In genomic region chr2:26324479-26324878, GRCh38 we compare ENCODE assay signal across 2 cellular contexts. TPM values are rescaled to one million over a fixed set of nuclear protein-coding genes. Genes with fewer than 3 reads are reported as not detected.
"Had no signal": no experiment of that assay in that cellular context is flagged by ENCODE, and none has a peak within 500 bp of the region (broad histone marks: within the 10 kb centered on the region; RNA-seq: fewer than 3 reads in every experiment).

No MANE protein-coding gene starts in this region.

RNA-seq across cellular contexts. Expression of gene ADGRF3, which starts 22.1 kb away (rescaled TPM):
- total RNA-seq: PC-3, SK-MEL-5 had no signal
